Comparison of ENCODE assay signal across 1 cellular context in the genomic region with DNA sequence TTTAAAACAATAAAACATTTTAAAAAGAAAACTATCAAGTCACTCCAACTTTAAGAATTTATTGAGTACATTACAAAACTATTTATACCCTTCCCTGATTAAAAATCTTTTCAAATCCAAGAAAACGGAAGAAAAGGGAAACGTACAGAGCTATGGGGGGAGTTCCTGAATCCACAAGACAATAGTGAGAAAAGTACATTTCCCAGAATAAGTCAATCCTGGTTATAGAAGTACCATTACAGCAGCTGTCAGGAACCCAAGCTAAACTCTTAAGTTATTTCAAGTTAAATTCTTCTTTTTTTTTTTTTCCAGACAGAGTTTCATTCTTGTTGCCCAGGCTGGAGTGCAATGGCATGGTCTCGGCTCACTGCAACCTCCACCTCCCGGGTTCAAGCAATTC.
TF ChIP-seq lines count a peak whose summit lies in the region.

No MANE protein-coding gene starts in this region.

TF ChIP-seq in A549, 52 proteins besides CTCF, POLR2A, EP300 and RAD21:
- TF ChIP-seq NFE2L2 (conservative IDR thresholded peaks at IDR 0.05; ENCODE audit: low read length) (no peak), FOSB (CRISPR knock-in tag; IDR thresholded peaks at IDR 0.05) (no peak), ESRRA (IDR thresholded peaks at IDR 0.05; ENCODE audit: borderline replicate concordance, low read length) (no peak), RFX5 (IDR thresholded peaks at IDR 0.05) (no peak), POLR2AphosphoS2 (conservative IDR thresholded peaks at IDR 0.05; ENCODE audit: low read length) (no peak), FOXS1 (CRISPR knock-in tag; IDR thresholded peaks at IDR 0.05) (no peak), MYC (IDR thresholded peaks at IDR 0.05; ENCODE audit: borderline replicate concordance, low read length) (no peak), GATA3 (IDR thresholded peaks at IDR 0.05; ENCODE audit: borderline replicate concordance) (no peak), HDAC2 (IDR thresholded peaks at IDR 0.05) (no peak), HOXA7 (CRISPR knock-in tag; IDR thresholded peaks at IDR 0.05) (no peak), MAFK (IDR thresholded peaks at IDR 0.05; ENCODE audit: partially characterized antibody) (no peak)
- TF ChIP-seq, protein P1, sequence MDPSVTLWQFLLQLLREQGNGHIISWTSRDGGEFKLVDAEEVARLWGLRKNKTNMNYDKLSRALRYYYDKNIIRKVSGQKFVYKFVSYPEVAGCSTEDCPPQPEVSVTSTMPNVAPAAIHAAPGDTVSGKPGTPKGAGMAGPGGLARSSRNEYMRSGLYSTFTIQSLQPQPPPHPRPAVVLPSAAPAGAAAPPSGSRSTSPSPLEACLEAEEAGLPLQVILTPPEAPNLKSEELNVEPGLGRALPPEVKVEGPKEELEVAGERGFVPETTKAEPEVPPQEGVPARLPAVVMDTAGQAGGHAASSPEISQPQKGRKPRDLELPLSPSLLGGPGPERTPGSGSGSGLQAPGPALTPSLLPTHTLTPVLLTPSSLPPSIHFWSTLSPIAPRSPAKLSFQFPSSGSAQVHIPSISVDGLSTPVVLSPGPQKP (IDR thresholded peaks at IDR 0.05; ENCODE audit: low read depth, low read length) = no peak
